In the genomic region with DNA sequence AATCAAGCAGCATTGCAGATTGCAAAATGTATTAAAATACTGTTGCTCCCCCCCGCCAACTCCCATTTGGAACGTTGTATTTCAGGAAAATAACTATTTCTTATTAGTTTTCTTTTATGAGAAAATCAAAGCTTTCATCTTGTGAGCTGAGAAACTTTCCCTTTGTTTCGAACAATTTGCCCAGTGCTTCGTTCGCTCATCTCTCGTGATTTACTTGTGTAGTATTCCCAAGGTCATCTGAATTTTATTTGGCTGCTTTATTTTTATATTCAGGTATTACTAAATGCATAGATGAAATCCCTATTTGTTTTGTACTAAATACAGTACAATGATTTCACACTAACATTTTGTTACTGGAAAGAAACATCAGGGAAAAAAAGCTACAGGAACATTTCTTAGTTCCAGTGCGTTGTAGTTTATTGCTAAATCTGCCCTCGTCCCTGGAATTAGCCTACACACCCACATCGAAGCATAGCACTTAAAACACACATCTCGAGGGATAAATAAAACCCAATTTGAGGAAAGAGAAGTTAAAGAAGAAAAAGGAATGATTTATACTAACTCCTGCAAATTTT, we compare ENCODE assay signal across 8 cellular contexts. TPM values are rescaled to one million over a fixed set of nuclear protein-coding genes. Genes with fewer than 3 reads are reported as not detected.
DNase-seq lines count a peak whose midpoint lies in the region; ATAC-seq and TF ChIP-seq lines count a peak whose summit lies in the region.

No MANE protein-coding gene starts in this region.

- no peak for TF ChIP-seq CTCF in AG04450 (IDR thresholded peaks at IDR 0.05; ENCODE audit: low read depth, low read length)

- CTCF ChIA-PET in AG04450 (lab: Charles Lee) = interaction anchor here (0.5 to 1.0 kb wide), 3 partner anchors 10 to 760 kb away, joined by 3 read pairs; no protein-coding TSS in a partner anchor

- H3K36me3 ChIP-seq in HAP-1 (replicated peaks) = no peaks in the 10 kb centered on the region

- peaks cover 13% of the 10 kb centered on the region for H3K27me3 Mint-ChIP-seq in activated naive CD8-positive, alpha-beta T cell treated with anti-CD3 and anti-CD28 coated beads, Interleukin-2, amount 10 ng/mL, durations not matched to agents 7 days and 5 days
- peaks cover 8 to 13% of the 10 kb centered on the region in 2 donors for H3K27me3 Mint-ChIP-seq in stimulated activated naive B cell treated with anti-CD40 and anti-IgM and Interleukin-4, amounts not matched to agents 10 μg/mL and 1 μg/mL and 100 μg/mL, for 72 hours

- no peak for ATAC-seq in activated naive CD8-positive, alpha-beta T cell treated with anti-CD3 and anti-CD28 coated beads, Interleukin-2, amount 10 ng/mL, durations not matched to agents 7 days and 5 days (ENCODE audit: low read depth)
- no peak for ATAC-seq in stimulated activated naive B cell treated with anti-CD40 and anti-IgM and Interleukin-4, amounts not matched to agents 10 μg/mL and 1 μg/mL and 100 μg/mL, for 72 hours (replicated peaks)
- no peak for ATAC-seq in HG02678 (IDR thresholded peaks at IDR 0.05; ENCODE audit: unreplicated experiment)

- H3K9me3 Mint-ChIP-seq in activated naive CD8-positive, alpha-beta T cell treated with anti-CD3 and anti-CD28 coated beads, Interleukin-2, amount 10 ng/mL, durations not matched to agents 7 days and 5 days = no peaks in the 10 kb centered on the region
- no peaks in the 10 kb centered on the region for H3K9me3 Mint-ChIP-seq in stimulated activated naive B cell treated with anti-CD40 and anti-IgM and Interleukin-4, amounts not matched to agents 10 μg/mL and 1 μg/mL and 100 μg/mL, for 72 hours

- H3K27ac Mint-ChIP-seq in activated naive CD8-positive, alpha-beta T cell treated with anti-CD3 and anti-CD28 coated beads, Interleukin-2, amount 10 ng/mL, durations not matched to agents 7 days and 5 days = peak overlapping the region; percentile 96
- H3K27ac Mint-ChIP-seq in stimulated activated naive B cell treated with anti-CD40 and anti-IgM and Interleukin-4, amounts not matched to agents 10 μg/mL and 1 μg/mL and 100 μg/mL, for 72 hours = peak overlapping the region; percentile 100

- H3K9me3 ChIP-seq in AG04450 (ENCODE audit: control insufficient read depth, insufficient read depth, low read length) = no peaks in the 10 kb centered on the region
- H3K9me3 ChIP-seq in HAP-1 = no peaks in the 10 kb centered on the region
- peaks cover 3% of the 10 kb centered on the region for H3K9me3 ChIP-seq in iPS-18c (ENCODE audit: control insufficient read depth, insufficient read depth, low read length)

- H3K27me3 ChIP-seq in AG04450 (ENCODE audit: control insufficient read depth, insufficient read depth, low read length) (no peaks in the 10 kb centered on the region), HAP-1 (ENCODE audit: low read depth) (no peaks in the 10 kb centered on the region)

- DNase-seq in AG04450 (ENCODE audit: low read depth, low spot score) (no peak), HAP-1 (ENCODE audit: low spot score in 2 of 2) (peak in 1 of 2 experiments; percentile 17)
- no peak for DNase-seq in activated naive CD8-positive, alpha-beta T cell treated with anti-CD3 and anti-CD28 coated beads, Interleukin-2, amount 10 ng/mL, durations not matched to agents 7 days and 5 days
- DNase-seq in stimulated activated naive B cell treated with anti-CD40 and anti-IgM and Interleukin-4, amounts not matched to agents 10 μg/mL and 1 μg/mL and 100 μg/mL, for 72 hours = no peak
- no peak for DNase-seq in stimulated activated CD4-positive, alpha-beta T cell treated with anti-CD3 and anti-CD28 coated beads, Interleukin-15, amount 100 ng/mL, for 24 hours
- no peak for DNase-seq in stimulated activated CD4-positive, alpha-beta T cell treated with anti-CD3 and anti-CD28 coated beads, Interleukin-2, amount 100 ng/mL, for 48 hours

- peak overlapping the region; percentile 73 for H3K4me3 ChIP-seq in AG04450 (ENCODE audit: low read depth, low read length)
- peak overlapping the region; percentile 45 for H3K4me3 ChIP-seq in HAP-1
- peak overlapping the region; percentile 83 for H3K4me3 ChIP-seq in iPS-18c (ENCODE audit: insufficient read depth, low read depth, low read length)

- POLR2A ChIA-PET in AG04450 (lab: Yijun Ruan, JAX) = interaction anchor here (0.9 to 1.6 kb wide), 3 partner anchors 86 to 207 kb away, joined by 3 to 17 read pairs (median 3); a partner anchor contains a TSS
- POLR2A ChIA-PET in activated naive CD8-positive, alpha-beta T cell treated with anti-CD3 and anti-CD28 coated beads, Interleukin-2, amount 10 ng/mL, durations not matched to agents 7 days and 5 days (lab: Charles Lee) = interaction anchor here (0.6 to 3.3 kb wide), 4 partner anchors 86 to 738 kb away, joined by 3 to 30 read pairs (median 9); a partner anchor contains a TSS

- peak overlapping the region; percentile 89 for H3K4me3 Mint-ChIP-seq in activated naive CD8-positive, alpha-beta T cell treated with anti-CD3 and anti-CD28 coated beads, Interleukin-2, amount 10 ng/mL, durations not matched to agents 7 days and 5 days
- peak overlapping the region; percentile 88 to 91 for H3K4me3 Mint-ChIP-seq in stimulated activated naive B cell treated with anti-CD40 and anti-IgM and Interleukin-4, amounts not matched to agents 10 μg/mL and 1 μg/mL and 100 μg/mL, for 72 hours

- H3K27ac ChIP-seq in AG04450 (ENCODE audit: low read depth, low read length) = no peak overlapping the region

- peaks cover 8% of the 10 kb centered on the region for H3K4me1 ChIP-seq in HAP-1

- in situ Hi-C loops in HAP-1 (cut with MboI; ENCODE audit: low sequenced_read_pairs) = no loop called here

- H3K36me3 Mint-ChIP-seq in activated naive CD8-positive, alpha-beta T cell treated with anti-CD3 and anti-CD28 coated beads, Interleukin-2, amount 10 ng/mL, durations not matched to agents 7 days and 5 days = peaks cover 5% of the 10 kb centered on the region
- peaks cover 2 to 5% of the 10 kb centered on the region in 2 donors for H3K36me3 Mint-ChIP-seq in stimulated activated naive B cell treated with anti-CD40 and anti-IgM and Interleukin-4, amounts not matched to agents 10 μg/mL and 1 μg/mL and 100 μg/mL, for 72 hours

- H3K4me1 Mint-ChIP-seq in activated naive CD8-positive, alpha-beta T cell treated with anti-CD3 and anti-CD28 coated beads, Interleukin-2, amount 10 ng/mL, durations not matched to agents 7 days and 5 days = peaks cover 24% of the 10 kb centered on the region
- peaks cover 5 to 11% of the 10 kb centered on the region in 2 donors for H3K4me1 Mint-ChIP-seq in stimulated activated naive B cell treated with anti-CD40 and anti-IgM and Interleukin-4, amounts not matched to agents 10 μg/mL and 1 μg/mL and 100 μg/mL, for 72 hours

RNA-seq across cellular contexts. Expression of a gene that starts 12.0 kb away (rescaled TPM):
- not detected in 2 replicates for polyA plus RNA-seq in AG04450 (2011; rRNA removed)
- not detected in 2 replicates for polyA minus RNA-seq in AG04450 (2011; rRNA and poly(A)+ RNA removed)
- total RNA-seq in activated naive CD8-positive, alpha-beta T cell treated with anti-CD3 and anti-CD28 coated beads, Interleukin-2, amount 10 ng/mL, durations not matched to agents 7 days and 5 days = not detected
